ENCODE assay signal across 8 cellular contexts in genomic region chr13:24747248-24748151, GRCh38. TPM values are rescaled to one million over a fixed set of nuclear protein-coding genes. Genes with fewer than 3 reads are reported as not detected.
DNase-seq lines count a peak whose midpoint lies in the region; ATAC-seq and TF ChIP-seq lines count a peak whose summit lies in the region.

No MANE protein-coding gene starts in this region.

- H3K36me3 Mint-ChIP-seq in activated T-helper 1 cell treated with anti-CD3 and anti-CD28 coated beads, Interleukin-12 subunit alpha, Interleukin-12 subunit beta, Interleukin-2, Interleukin-4 antibody, amounts not matched to agents 30 ng/mL and 10 ng/mL and 1 ng/mL, durations not matched to agents 14 hours and 24 hours and 36 hours (ENCODE audit: low read depth), result no peaks in the 10 kb centered on the region

- ATAC-seq in sciatic nerve, result no peak

- DNase-seq in AG09309 (ENCODE audit: low read depth), result no peak
- DNase-seq in H7, result peak; percentile 64
- DNase-seq in activated T-helper 1 cell treated with anti-CD3 and anti-CD28 coated beads, Interleukin-12 subunit alpha, Interleukin-12 subunit beta, Interleukin-2, Interleukin-4 antibody, amounts not matched to agents 30 ng/mL and 10 ng/mL and 1 ng/mL, durations not matched to agents 14 hours and 24 hours and 36 hours (ENCODE audit: low spot score), result no peak
- peak; percentile 74 for DNase-seq in islet precursor cell
- peak; percentile 37 for DNase-seq in testis
- no peak for DNase-seq in germinal center (ENCODE audit: low spot score)
- DNase-seq in NCI-H1436 (lab: John Stamatoyannopoulos, UW), result no peak
- DNase-seq in sciatic nerve (ENCODE audit: low spot score), result no peak

- H3K27ac ChIP-seq in testis, result no peak overlapping the region

- H3K9me3 ChIP-seq in testis, result no peaks in the 10 kb centered on the region

- H3K36me3 ChIP-seq in H7 (replicated peaks; ENCODE audit: control insufficient read depth, insufficient read depth, low read length), result no peaks in the 10 kb centered on the region
- H3K36me3 ChIP-seq in testis (ENCODE audit: low read depth, missing control alignments), result no peaks in the 10 kb centered on the region

- H3K27ac Mint-ChIP-seq in activated T-helper 1 cell treated with anti-CD3 and anti-CD28 coated beads, Interleukin-12 subunit alpha, Interleukin-12 subunit beta, Interleukin-2, Interleukin-4 antibody, amounts not matched to agents 30 ng/mL and 10 ng/mL and 1 ng/mL, durations not matched to agents 14 hours and 24 hours and 36 hours, result peak overlapping the region; percentile 23

- H3K4me1 Mint-ChIP-seq in activated T-helper 1 cell treated with anti-CD3 and anti-CD28 coated beads, Interleukin-12 subunit alpha, Interleukin-12 subunit beta, Interleukin-2, Interleukin-4 antibody, amounts not matched to agents 30 ng/mL and 10 ng/mL and 1 ng/mL, durations not matched to agents 14 hours and 24 hours and 36 hours (ENCODE audit: low read depth), result peaks cover 5% of the 10 kb centered on the region

- H3K27me3 ChIP-seq in H7 (ENCODE audit: control insufficient read depth, insufficient read depth, low read length) (peaks cover 56% of the 10 kb centered on the region), testis (no peaks in the 10 kb centered on the region)

- intact Hi-C loops in activated T-helper 1 cell treated with anti-CD3 and anti-CD28 coated beads, Interleukin-12 subunit alpha, Interleukin-12 subunit beta, Interleukin-2, Interleukin-4 antibody, amounts not matched to agents 30 ng/mL and 10 ng/mL and 1 ng/mL, durations not matched to agents 14 hours and 24 hours and 36 hours (cut with micrococcal nuclease), result no loop called here
- intact Hi-C loops in testis (cut with DNase I; ENCODE audit: low total_unique reads), result no loop called here
- intact Hi-C loops in sciatic nerve (cut with DNase I), result loop anchor here (5.0 kb wide), 1 partner anchor 260 kb away; no protein-coding TSS in a partner anchor

- no peaks in the 10 kb centered on the region for H3K4me1 ChIP-seq in testis

- TF ChIP-seq POLR2A in testis (IDR thresholded peaks at IDR 0.05), result no peak

- H3K4me3 ChIP-seq in AG09309 (ENCODE audit: control insufficient read depth, low read depth, low read length), result peak overlapping the region; percentile 25
- peak overlapping the region; percentile 43 for H3K4me3 ChIP-seq in H7 (ENCODE audit: insufficient read depth, low read depth, low read length)
- H3K4me3 ChIP-seq in testis, result peak overlapping the region; percentile 37 to 49

- H3K9me3 Mint-ChIP-seq in activated T-helper 1 cell treated with anti-CD3 and anti-CD28 coated beads, Interleukin-12 subunit alpha, Interleukin-12 subunit beta, Interleukin-2, Interleukin-4 antibody, amounts not matched to agents 30 ng/mL and 10 ng/mL and 1 ng/mL, durations not matched to agents 14 hours and 24 hours and 36 hours, result no peaks in the 10 kb centered on the region

- TF ChIP-seq CTCF in AG09309 (IDR thresholded peaks at IDR 0.05; ENCODE audit: control insufficient read depth, insufficient read depth, low read depth, low read length, missing control alignments) (no peak), testis (IDR thresholded peaks at IDR 0.05) (no peak)

- H3K4me3 Mint-ChIP-seq in activated T-helper 1 cell treated with anti-CD3 and anti-CD28 coated beads, Interleukin-12 subunit alpha, Interleukin-12 subunit beta, Interleukin-2, Interleukin-4 antibody, amounts not matched to agents 30 ng/mL and 10 ng/mL and 1 ng/mL, durations not matched to agents 14 hours and 24 hours and 36 hours, result peak overlapping the region; percentile 68

- 1 to 3% methylated on average over 19 to 57 of the region's 68 CpGs for WGBS in testis, 2 donors

- H3K27me3 Mint-ChIP-seq in activated T-helper 1 cell treated with anti-CD3 and anti-CD28 coated beads, Interleukin-12 subunit alpha, Interleukin-12 subunit beta, Interleukin-2, Interleukin-4 antibody, amounts not matched to agents 30 ng/mL and 10 ng/mL and 1 ng/mL, durations not matched to agents 14 hours and 24 hours and 36 hours (ENCODE audit: insufficient read depth), result peaks cover 58% of the 10 kb centered on the region

RNA-seq across cellular contexts. Expression of gene RNF17, which starts 16.5 kb away (rescaled TPM):
- not detected in 2 replicates for total RNA-seq in H7 (2014; rRNA removed; shearing (Covaris generic))
- total RNA-seq in activated T-helper 1 cell treated with anti-CD3 and anti-CD28 coated beads, Interleukin-12 subunit alpha, Interleukin-12 subunit beta, Interleukin-2, Interleukin-4 antibody, amounts not matched to agents 30 ng/mL and 10 ng/mL and 1 ng/mL, durations not matched to agents 14 hours and 24 hours and 36 hours, result not detected in 2 replicates
- 10 to 100 TPM; 29.6 to 52.8 TPM for total RNA-seq in testis
- polyA plus RNA-seq in testis (ENCODE audit: insufficient read depth, low read depth, low replicate concordance), result 36.9 TPM
- not detected for total RNA-seq in sciatic nerve

Comparison
In these comparisons a context has a peak if more than half of its experiments do, and no peak if none do; other contexts are left out.
1. DNase-seq: peak in H7 (single experiment), islet precursor cell (single experiment) and testis (single experiment); none in AG09309 (single experiment), activated T-helper 1 cell treated with anti-CD3 and anti-CD28 coated beads, Interleukin-12 subunit alpha, Interleukin-12 subunit beta, Interleukin-2, Interleukin-4 antibody, amounts not matched to agents 30 ng/mL and 10 ng/mL and 1 ng/mL, durations not matched to agents 14 hours and 24 hours and 36 hours (single experiment), germinal center (single experiment), NCI-H1436 (single experiment) and sciatic nerve (single experiment).
2. RNA of gene RNF17, which starts 16.5 kb away (total RNA-seq): 29.6 to 52.8 TPM in testis; not detected in H7, not detected in activated T-helper 1 cell treated with anti-CD3 and anti-CD28 coated beads, Interleukin-12 subunit alpha, Interleukin-12 subunit beta, Interleukin-2, Interleukin-4 antibody, amounts not matched to agents 30 ng/mL and 10 ng/mL and 1 ng/mL, durations not matched to agents 14 hours and 24 hours and 36 hours and not detected in sciatic nerve (single experiment); every median in the first group is over 10 times any median in the second.
3. Peak in every context shown above with its lines, with median percentiles within 50 percentile points of each other: H3K4me3 ChIP-seq.